ENCODE assay signal across 12 cellular contexts in the genomic region with DNA sequence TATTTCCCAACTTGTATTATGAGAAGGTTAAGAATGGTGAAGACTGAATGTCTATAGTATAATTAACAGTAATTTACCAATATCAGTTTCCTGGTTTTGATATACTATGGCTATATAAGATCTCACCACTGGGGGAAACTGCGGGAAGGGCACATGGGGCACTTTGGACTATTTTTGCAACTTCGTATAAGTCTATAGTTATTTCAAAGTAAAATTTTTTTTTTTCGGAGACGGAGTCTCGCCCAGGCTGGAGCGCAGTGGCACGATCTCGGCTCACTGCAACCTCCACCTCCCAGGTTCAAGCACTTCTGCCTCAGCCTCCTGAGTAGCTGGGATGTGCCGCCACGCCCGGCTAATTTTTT. TPM values are rescaled to one million over a fixed set of nuclear protein-coding genes. Genes with fewer than 3 reads are reported as not detected.
A peak's percentile ranks its signal among the peaks of the same experiment; 100 is the strongest.
DNase-seq lines count a peak whose midpoint lies in the region; ATAC-seq, FAIRE-seq and TF ChIP-seq lines count a peak whose summit lies in the region.
"Had no signal": no experiment of that assay in that cellular context is flagged by ENCODE, and none has a peak within 500 bp of the region (broad histone marks: within the 10 kb centered on the region; RNA-seq: fewer than 3 reads in every experiment).

No MANE protein-coding gene starts in this region.

- POLR2A ChIA-PET in activated B cell treated with CpG ODN at 0.5 μM for 24 hours (lab: Charles Lee), result interaction anchor here (0.9 to 1.5 kb wide), 3 partner anchors 46 to 100 kb away, joined by 3 to 12 read pairs (median 4); a partner anchor contains a TSS
- POLR2A ChIA-PET in naive thymus-derived CD8-positive, alpha-beta T cell (lab: Charles Lee), result interaction anchor here (1.0 to 3.5 kb wide), 6 partner anchors 14 to 211 kb away, joined by 3 to 15 read pairs (median 8); a partner anchor contains a TSS

- intact Hi-C loops in activated B cell treated with CpG ODN at 0.5 μM for 24 hours (cut with micrococcal nuclease) (loop anchor here (2.0 to 10.0 kb wide), 4 partner anchors 45 to 198 kb away; a partner anchor contains a TSS), CD14-positive monocyte (cut with micrococcal nuclease) (no loop called here)

- H3K4me1 Mint-ChIP-seq in IgD-negative memory B cell (peaks cover 6 to 7% (median 7%) of the 10 kb centered on the region in 3 donors), activated B cell treated with CpG ODN at 0.5 μM for 24 hours (peaks cover 12% of the 10 kb centered on the region), CD14-positive monocyte (peaks cover 21% of the 10 kb centered on the region)
- H3K4me1 Mint-ChIP-seq in naive thymus-derived CD8-positive, alpha-beta T cell, result peaks cover 3 to 34% (median 22%) of the 10 kb centered on the region in 4 donors

- H3K27ac Mint-ChIP-seq in IgD-negative memory B cell, result peak overlapping the region in 2 of 3 donors; percentile 13 to 64
- peak overlapping the region; percentile 90 for H3K27ac Mint-ChIP-seq in activated B cell treated with CpG ODN at 0.5 μM for 24 hours
- H3K27ac Mint-ChIP-seq in naive thymus-derived CD8-positive, alpha-beta T cell, result peak overlapping the region; percentile 86 to 98 (median 92)
- peak overlapping the region in 1 of 7 donors; percentile 82 for H3K27ac Mint-ChIP-seq in CD14-positive monocyte

- peaks cover 1% of the 10 kb centered on the region for H3K36me3 Mint-ChIP-seq in IgD-negative memory B cell
- H3K36me3 Mint-ChIP-seq in activated B cell treated with CpG ODN at 0.5 μM for 24 hours (ENCODE audit: low read depth), result no peaks in the 10 kb centered on the region
- no peaks in the 10 kb centered on the region for H3K36me3 Mint-ChIP-seq in naive thymus-derived CD8-positive, alpha-beta T cell
- H3K36me3 Mint-ChIP-seq in CD14-positive monocyte, result no peaks in the 10 kb centered on the region

- H3K4me3 Mint-ChIP-seq in IgD-negative memory B cell, result peak overlapping the region; percentile 1 to 92 (median 77)
- peak overlapping the region; percentile 72 for H3K4me3 Mint-ChIP-seq in activated B cell treated with CpG ODN at 0.5 μM for 24 hours
- peak overlapping the region; percentile 81 to 92 (median 87) for H3K4me3 Mint-ChIP-seq in naive thymus-derived CD8-positive, alpha-beta T cell
- no peak overlapping the region for H3K4me3 Mint-ChIP-seq in CD14-positive monocyte

- H3K27me3 Mint-ChIP-seq in IgD-negative memory B cell (no peaks in the 10 kb centered on the region), activated B cell treated with CpG ODN at 0.5 μM for 24 hours (no peaks in the 10 kb centered on the region), CD14-positive monocyte (ENCODE audit: low read depth in 3 of 3) (peaks cover 0 to 34% (median 2%) of the 10 kb centered on the region in 3 donors)
- H3K27me3 Mint-ChIP-seq in naive thymus-derived CD8-positive, alpha-beta T cell, result no peaks in the 10 kb centered on the region

- FAIRE-seq in H54 (lab: Jason Lieb, UNC), result no peak

- peak overlapping the region; percentile 50; the same call in 1 of the 2 replicates for H3K4me3 ChIP-seq in GM12865 (ENCODE audit: low read depth, low read length)
- H3K4me3 ChIP-seq: left ventricle myocardium inferior, prostate gland had no signal

- CTCF ChIA-PET in activated B cell treated with CpG ODN at 0.5 μM for 24 hours (lab: Charles Lee), result no interaction called here

- TF ChIP-seq CTCF in GM12865 (IDR thresholded peaks at IDR 0.05; ENCODE audit: insufficient read depth, low read depth, low read length, missing control alignments) (peak; percentile 1), activated B cell treated with CpG ODN at 0.5 μM for 24 hours (IDR thresholded peaks at IDR 0.05) (no peak), CD14-positive monocyte (IDR thresholded peaks at IDR 0.05) (no peak)

- no peak for TF ChIP-seq POLR2A in H54 (IDR thresholded peaks at IDR 0.05; ENCODE audit: low read depth, low read length)

- peak; percentile 29 for ATAC-seq in activated B cell treated with CpG ODN at 0.5 μM for 24 hours (ENCODE audit: low read depth)
- ATAC-seq in naive thymus-derived CD8-positive, alpha-beta T cell, result peak; percentile 29 to 53
- no peak for ATAC-seq in HG03039 (IDR thresholded peaks at IDR 0.05; ENCODE audit: unreplicated experiment)

- DNase-seq in GM12865 (ENCODE audit: low read depth) (peak; percentile 4), activated B cell treated with CpG ODN at 0.5 μM for 24 hours (no peak), H54 (ENCODE audit: insufficient read length, low spot score) (no peak), CD14-positive monocyte (ENCODE audit: low spot score) (no peak)
- peak in 3 of 10 donors; percentile 1 to 26 (median 10) for DNase-seq in naive thymus-derived CD8-positive, alpha-beta T cell
- DNase-seq: left ventricle myocardium inferior, MG63, NCI-H446 treated with DMSO at 0.1 percent for 48 hours, SW 1271 had no signal

- peaks cover 0 to 2% (median 0%) of the 10 kb centered on the region in 3 donors for H3K9me3 Mint-ChIP-seq in IgD-negative memory B cell
- H3K9me3 Mint-ChIP-seq in activated B cell treated with CpG ODN at 0.5 μM for 24 hours, result no peaks in the 10 kb centered on the region
- no peaks in the 10 kb centered on the region for H3K9me3 Mint-ChIP-seq in naive thymus-derived CD8-positive, alpha-beta T cell
- peaks cover 0 to 4% (median 0%) of the 10 kb centered on the region in 7 donors for H3K9me3 Mint-ChIP-seq in CD14-positive monocyte

RNA-seq across cellular contexts. Expression of a gene that starts 46.1 kb away (rescaled TPM):
- 0.20 TPM for polyA plus RNA-seq in IgD-negative memory B cell
- not detected in 2 replicates for total RNA-seq in activated B cell treated with CpG ODN at 0.5 μM for 24 hours
- total RNA-seq in naive thymus-derived CD8-positive, alpha-beta T cell, result not detected
- polyA plus RNA-seq in naive thymus-derived CD8-positive, alpha-beta T cell, result not detected
- polyA plus RNA-seq in CD14-positive monocyte, result not detected

RNA-seq across cellular contexts. Expression of a gene that starts 46.2 kb away (rescaled TPM):
- polyA plus RNA-seq in IgD-negative memory B cell (18.1 TPM), CD14-positive monocyte (1 to 10 TPM; 4.6 to 8.3 TPM)
- total RNA-seq in activated B cell treated with CpG ODN at 0.5 μM for 24 hours, result 14.0 and 16.6 TPM in 2 replicates
- total RNA-seq in naive thymus-derived CD8-positive, alpha-beta T cell, result 10 to 100 TPM in 1 of 2 experiments, 1 to 10 TPM in 1; 6.8 to 10.8 TPM
- 10 to 100 TPM; 15.9 to 20.2 (median 19.7) TPM for polyA plus RNA-seq in naive thymus-derived CD8-positive, alpha-beta T cell

Comparison
In these comparisons a context has a peak if more than half of its experiments do, and no peak if none do; other contexts are left out.
1. H3K4me3 Mint-ChIP-seq: peak in IgD-negative memory B cell (4 of 4), activated B cell treated with CpG ODN at 0.5 μM for 24 hours (single experiment) and naive thymus-derived CD8-positive, alpha-beta T cell (10 of 10); none in CD14-positive monocyte (0 of 2).